In genomic region chr19:18194554-18195238, GRCh38 we compare ENCODE assay signal across 2 cellular contexts.
TF ChIP-seq lines count a peak whose summit lies in the region.

No MANE protein-coding gene starts in this region.

TF ChIP-seq in SK-N-SH, 30 proteins besides CTCF, POLR2A, EP300 and RAD21 (continued from another document):
- TF ChIP-seq, protein P1, sequence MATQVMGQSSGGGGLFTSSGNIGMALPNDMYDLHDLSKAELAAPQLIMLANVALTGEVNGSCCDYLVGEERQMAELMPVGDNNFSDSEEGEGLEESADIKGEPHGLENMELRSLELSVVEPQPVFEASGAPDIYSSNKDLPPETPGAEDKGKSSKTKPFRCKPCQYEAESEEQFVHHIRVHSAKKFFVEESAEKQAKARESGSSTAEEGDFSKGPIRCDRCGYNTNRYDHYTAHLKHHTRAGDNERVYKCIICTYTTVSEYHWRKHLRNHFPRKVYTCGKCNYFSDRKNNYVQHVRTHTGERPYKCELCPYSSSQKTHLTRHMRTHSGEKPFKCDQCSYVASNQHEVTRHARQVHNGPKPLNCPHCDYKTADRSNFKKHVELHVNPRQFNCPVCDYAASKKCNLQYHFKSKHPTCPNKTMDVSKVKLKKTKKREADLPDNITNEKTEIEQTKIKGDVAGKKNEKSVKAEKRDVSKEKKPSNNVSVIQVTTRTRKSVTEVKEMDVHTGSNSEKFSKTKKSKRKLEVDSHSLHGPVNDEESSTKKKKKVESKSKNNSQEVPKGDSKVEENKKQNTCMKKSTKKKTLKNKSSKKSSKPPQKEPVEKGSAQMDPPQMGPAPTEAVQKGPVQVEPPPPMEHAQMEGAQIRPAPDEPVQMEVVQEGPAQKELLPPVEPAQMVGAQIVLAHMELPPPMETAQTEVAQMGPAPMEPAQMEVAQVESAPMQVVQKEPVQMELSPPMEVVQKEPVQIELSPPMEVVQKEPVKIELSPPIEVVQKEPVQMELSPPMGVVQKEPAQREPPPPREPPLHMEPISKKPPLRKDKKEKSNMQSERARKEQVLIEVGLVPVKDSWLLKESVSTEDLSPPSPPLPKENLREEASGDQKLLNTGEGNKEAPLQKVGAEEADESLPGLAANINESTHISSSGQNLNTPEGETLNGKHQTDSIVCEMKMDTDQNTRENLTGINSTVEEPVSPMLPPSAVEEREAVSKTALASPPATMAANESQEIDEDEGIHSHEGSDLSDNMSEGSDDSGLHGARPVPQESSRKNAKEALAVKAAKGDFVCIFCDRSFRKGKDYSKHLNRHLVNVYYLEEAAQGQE (IDR thresholded peaks at IDR 0.05; ENCODE audit: low read depth, low read length) = no peak

TF ChIP-seq in SK-N-SH treated with all-trans-retinoic acid at 6 μM for 48 hours, 23 proteins besides CTCF, POLR2A, EP300 and RAD21 (continued from another document):
- TF ChIP-seq TSHZ2 (CRISPR knock-in tag; IDR thresholded peaks at IDR 0.05) (no peak), SNAI2 (CRISPR knock-in tag; IDR thresholded peaks at IDR 0.05) (no peak), ZFP3 (CRISPR knock-in tag; IDR thresholded peaks at IDR 0.05) (no peak), PATZ1 (CRISPR knock-in tag; IDR thresholded peaks at IDR 0.05; ENCODE audit: borderline replicate concordance) (no peak), GLIS3 (CRISPR knock-in tag; IDR thresholded peaks at IDR 0.05) (no peak), ZNF565 (CRISPR knock-in tag; conservative IDR thresholded peaks at IDR 0.05; ENCODE audit: low read depth) (no peak), OSR1 (CRISPR knock-in tag; IDR thresholded peaks at IDR 0.05) (no peak), TOX (CRISPR knock-in tag; IDR thresholded peaks at IDR 0.05; ENCODE audit: borderline replicate concordance) (no peak), POU6F1 (CRISPR knock-in tag; IDR thresholded peaks at IDR 0.05; ENCODE audit: borderline replicate concordance, low read depth) (no peak), ZNF8 (CRISPR knock-in tag; IDR thresholded peaks at IDR 0.05) (no peak), TCF4 (CRISPR knock-in tag; IDR thresholded peaks at IDR 0.05; ENCODE audit: borderline replicate concordance) (no peak), PPARA (CRISPR knock-in tag; IDR thresholded peaks at IDR 0.05; ENCODE audit: borderline replicate concordance) (no peak), BACH2 (CRISPR knock-in tag; IDR thresholded peaks at IDR 0.05; ENCODE audit: borderline replicate concordance) (no peak)
- TF ChIP-seq, protein P2, sequence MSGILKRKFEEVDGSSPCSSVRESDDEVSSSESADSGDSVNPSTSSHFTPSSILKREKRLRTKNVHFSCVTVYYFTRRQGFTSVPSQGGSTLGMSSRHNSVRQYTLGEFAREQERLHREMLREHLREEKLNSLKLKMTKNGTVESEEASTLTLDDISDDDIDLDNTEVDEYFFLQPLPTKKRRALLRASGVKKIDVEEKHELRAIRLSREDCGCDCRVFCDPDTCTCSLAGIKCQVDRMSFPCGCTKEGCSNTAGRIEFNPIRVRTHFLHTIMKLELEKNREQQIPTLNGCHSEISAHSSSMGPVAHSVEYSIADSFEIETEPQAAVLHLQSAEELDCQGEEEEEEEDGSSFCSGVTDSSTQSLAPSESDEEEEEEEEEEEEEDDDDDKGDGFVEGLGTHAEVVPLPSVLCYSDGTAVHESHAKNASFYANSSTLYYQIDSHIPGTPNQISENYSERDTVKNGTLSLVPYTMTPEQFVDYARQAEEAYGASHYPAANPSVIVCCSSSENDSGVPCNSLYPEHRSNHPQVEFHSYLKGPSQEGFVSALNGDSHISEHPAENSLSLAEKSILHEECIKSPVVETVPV (CRISPR knock-in tag; IDR thresholded peaks at IDR 0.05) = no peak
